Comparison of ENCODE assay signal across 26 cellular contexts in the genomic region with DNA sequence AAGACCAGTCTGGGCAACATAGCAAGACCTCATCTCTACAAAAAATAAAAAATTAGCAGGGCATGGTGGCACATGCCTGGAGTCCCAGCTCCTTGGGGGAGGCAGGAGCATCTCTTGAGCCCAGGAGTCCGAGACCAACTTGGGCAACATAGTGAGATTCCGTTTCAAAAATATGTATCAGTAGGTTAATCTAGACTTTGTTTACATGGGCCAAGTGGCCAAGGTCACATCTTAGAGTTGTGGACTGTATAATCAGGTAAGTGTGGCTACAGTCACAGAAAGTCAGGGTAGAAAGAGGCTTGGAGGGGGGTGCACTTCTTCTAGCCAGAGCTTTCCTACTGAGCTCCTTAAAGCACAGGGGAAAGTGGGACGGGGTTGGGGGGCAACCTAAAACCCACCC.
"Had no signal": no experiment of that assay in that cellular context is flagged by ENCODE, and none has a peak within 500 bp of the region (broad histone marks: within the 10 kb centered on the region; RNA-seq: fewer than 3 reads in every experiment).

No MANE protein-coding gene starts in this region.

- H3K27me3 ChIP-seq: brain microvascular endothelial cell, colonic mucosa, gastrocnemius medialis, left lung, tibial nerve had no signal

- H3K27ac ChIP-seq: brain microvascular endothelial cell, colonic mucosa, gastrocnemius medialis, left lung had no signal

- ATAC-seq: esophagus mucosa, gastrocnemius medialis, left lung had no signal

- H3K9me3 ChIP-seq: colonic mucosa, gastrocnemius medialis, left lung, tibial nerve had no signal

- H3K36me3 ChIP-seq: brain microvascular endothelial cell, colonic mucosa, gastrocnemius medialis had no signal

- H3K4me3 ChIP-seq: colonic mucosa, gastrocnemius medialis, left lung, tibial nerve had no signal

- H3K27ac Mint-ChIP-seq: activated naive CD8-positive, alpha-beta T cell treated with anti-CD3 and anti-CD28 coated beads, Interleukin-2, amount 50 U/mL, for 24 hours; activated T-helper 2 cell treated with anti-CD3 and anti-CD28 coated beads, Interferon-gamma antibody, Interleukin-2, Interleukin-4, amounts not matched to agents 10 μg/mL and 5 μg/mL and 100 μg/mL, durations not matched to agents 14 hours and 24 hours and 36 hours; nephron progenitor cell; progenitor cell of endocrine pancreas; T-helper 2 cell treated with Interferon-gamma antibody and Interleukin-4, amounts not matched to agents 5 μg/mL and 100 μg/mL, for 36 hours had no signal

- H3K27me3 Mint-ChIP-seq: activated B cell treated with CpG ODN at 0.5 μM for 24 hours; activated CD8-positive, alpha-beta T cell treated with anti-CD3 and anti-CD28 coated beads for 36 hours; activated naive CD8-positive, alpha-beta T cell treated with anti-CD3 and anti-CD28 coated beads, Interleukin-2, amount 50 U/mL, for 24 hours; progenitor cell of endocrine pancreas had no signal

- H3K4me1 ChIP-seq: colonic mucosa, gastrocnemius medialis, tibial nerve had no signal

- H3K4me3 Mint-ChIP-seq: nephron progenitor cell; T-helper 2 cell treated with Interferon-gamma antibody and Interleukin-4, amounts not matched to agents 5 μg/mL and 100 μg/mL, for 36 hours had no signal

- DNase-seq: activated B cell treated with CpG ODN at 0.5 μM for 24 hours; activated CD4-positive, alpha-beta T cell treated with anti-CD3 and anti-CD28 coated beads for 4 hours; activated CD8-positive, alpha-beta T cell treated with anti-CD3 and anti-CD28 coated beads for 36 hours; activated naive CD4-positive, alpha-beta T cell treated with Interleukin-2 at 50 U/mL for 16 hours; activated naive CD8-positive, alpha-beta T cell treated with anti-CD3 and anti-CD28 coated beads, Interleukin-2, amount 50 U/mL, for 24 hours; activated T-cell treated with anti-CD3 and anti-CD28 coated beads, Interleukin-2, amount 50 U/mL, for 1 hour; brain microvascular endothelial cell; central memory CD4-positive, alpha-beta T cell; colonic mucosa; gastrocnemius medialis; head of caudate nucleus; kidney; midbrain; nephron progenitor cell; stimulated activated CD4-positive, alpha-beta T cell treated with anti-CD3 and anti-CD28 coated beads, Interleukin-12 subunit alpha, Interleukin-12 subunit beta, amount 100 ng/mL, for 4 hours; stimulated activated CD4-positive, alpha-beta T cell treated with anti-CD3 and anti-CD28 coated beads, Interleukin-1b, Interleukin-23, amount 100 ng/mL, for 48 hours; stimulated activated CD8-positive, alpha-beta memory T cell treated with anti-CD3 and anti-CD28 coated beads, Interleukin-4, amount 100 ng/mL, for 48 hours; stimulated activated naive CD8-positive, alpha-beta T cell treated with anti-CD3 and anti-CD28 coated beads, Interleukin-15, Interleukin-2, amounts not matched to agents 100 U/mL and 50 U/mL, for 24 hours had no signal

- H3K9me3 Mint-ChIP-seq: activated B cell treated with CpG ODN at 0.5 μM for 24 hours; activated CD8-positive, alpha-beta T cell treated with anti-CD3 and anti-CD28 coated beads for 36 hours; activated naive CD8-positive, alpha-beta T cell treated with anti-CD3 and anti-CD28 coated beads, Interleukin-2, amount 50 U/mL, for 24 hours; activated T-helper 2 cell treated with anti-CD3 and anti-CD28 coated beads, Interferon-gamma antibody, Interleukin-2, Interleukin-4, amounts not matched to agents 10 μg/mL and 5 μg/mL and 100 μg/mL, durations not matched to agents 14 hours and 24 hours and 36 hours; nephron progenitor cell; T-helper 2 cell treated with Interferon-gamma antibody and Interleukin-4, amounts not matched to agents 5 μg/mL and 100 μg/mL, for 36 hours had no signal

- FAIRE-seq: kidney, TTC549, urothelium cell line had no signal
